8 cellular contexts compared by ENCODE assay signal in genomic region chrX:19682712-19683331, GRCh38.
DNase-seq lines count a peak whose midpoint lies in the region; ATAC-seq lines count a peak whose summit lies in the region.

No MANE protein-coding gene starts in this region.

- H3K36me3 Mint-ChIP-seq in T-cell: peaks cover 30% of the 10 kb centered on the region

- H3K4me3 Mint-ChIP-seq in T-cell: peak overlapping the region; percentile 41 to 61 (median 55)

- POLR2A ChIA-PET in T-cell (lab: Charles Lee): interaction anchor here (0.6 to 1.3 kb wide), 4 partner anchors 49 to 546 kb away, joined by 3 to 7 read pairs (median 5); no protein-coding TSS in a partner anchor

- ATAC-seq in HG03159 (IDR thresholded peaks at IDR 0.05; ENCODE audit: unreplicated experiment) (peak; percentile 76), T-cell (replicated peaks in 1 of 4) (peak; percentile 86 to 95 (median 91))

- H3K27me3 Mint-ChIP-seq in T-cell: peaks cover 0 to 3% of the 10 kb centered on the region in 2 donors

- H3K9me3 Mint-ChIP-seq in T-cell: no peaks in the 10 kb centered on the region

- H3K4me1 Mint-ChIP-seq in T-cell: peaks cover 68 to 90% (median 78%) of the 10 kb centered on the region in 3 donors

- H3K27ac Mint-ChIP-seq in T-cell: peak overlapping the region; percentile 63 to 92

- CTCF ChIA-PET in T-cell (lab: Charles Lee): interaction anchor here (0.6 to 1.4 kb wide), 4 partner anchors 48 to 65 kb away, joined by 3 to 6 read pairs (median 4); no protein-coding TSS in a partner anchor

- peak; percentile 39 for DNase-seq in DMS153 (lab: John Stamatoyannopoulos, UW)
- DNase-seq in DMS153 treated with DMSO at 0.1 percent for 48 hours (lab: John Stamatoyannopoulos, UW; ENCODE audit: unreplicated experiment): no peak
- peak in 33 of 34 experiments; percentile 53 to 88 (median 78) for DNase-seq in T-cell
- DNase-seq in amniotic epithelial cell (ENCODE audit: low read depth): peak; percentile 93
- DNase-seq in iPS DF 4.7 (ENCODE audit: extremely low read depth, low spot score): peak; percentile 1
- peak; percentile 42 to 57 (median 55) for DNase-seq in stimulated activated CD4-positive, alpha-beta T cell treated with anti-CD3 and anti-CD28 coated beads, Interleukin-12 subunit alpha, Interleukin-12 subunit beta, amount 100 ng/mL, for 48 hours (ENCODE audit: low read depth in 2 of 3, low spot score in 1 of 3)
- no peak for DNase-seq in NCI-H2171 (lab: John Stamatoyannopoulos, UW)

Comparison
In these comparisons a context has a peak if more than half of its experiments do, and no peak if none do; other contexts are left out.
1. DNase-seq: peak in DMS153 (single experiment), T-cell (33 of 34), amniotic epithelial cell (single experiment), iPS DF 4.7 (single experiment) and stimulated activated CD4-positive, alpha-beta T cell treated with anti-CD3 and anti-CD28 coated beads, Interleukin-12 subunit alpha, Interleukin-12 subunit beta, amount 100 ng/mL, for 48 hours (3 of 3); none in DMS153 treated with DMSO at 0.1 percent for 48 hours (single experiment) and NCI-H2171 (single experiment).